Comparison of ENCODE assay signal across 30 cellular contexts in the genomic region with DNA sequence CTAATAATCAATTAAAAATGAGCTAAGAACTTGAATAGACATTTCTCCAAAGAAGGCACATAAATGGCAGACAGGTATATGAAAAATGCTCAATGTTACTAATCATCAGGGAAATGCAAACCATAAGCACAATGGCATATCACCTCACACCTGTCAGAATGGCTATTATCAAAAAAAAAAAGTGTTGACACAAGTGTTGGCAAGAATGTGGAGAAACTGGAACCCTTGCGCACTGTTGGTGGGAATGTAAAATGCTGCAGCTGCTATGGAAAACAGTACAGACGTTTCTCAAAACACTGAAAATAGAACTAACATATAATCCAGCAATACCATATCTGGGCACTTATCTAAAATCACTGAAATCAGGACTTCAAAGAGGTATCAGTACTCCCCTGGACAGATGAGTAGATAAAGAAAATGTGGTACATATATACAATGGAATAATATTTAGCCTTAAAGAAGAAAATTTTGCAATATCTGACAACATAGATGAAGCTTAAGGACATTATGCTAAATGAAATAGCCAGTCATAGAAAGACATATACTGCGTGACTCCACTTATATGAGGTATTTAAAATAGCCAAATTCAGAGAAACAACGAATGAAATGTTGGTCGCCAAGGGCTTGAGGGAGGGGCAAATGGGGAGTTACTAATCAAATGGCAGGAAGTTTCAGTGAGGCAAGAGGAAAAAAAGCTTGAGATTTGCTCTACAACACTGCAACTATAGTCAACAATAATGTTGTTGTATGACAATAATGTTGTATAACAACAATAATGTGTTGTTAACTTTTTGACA.
"Had no signal": no experiment of that assay in that cellular context is flagged by ENCODE, and none has a peak within 500 bp of the region (broad histone marks: within the 10 kb centered on the region; RNA-seq: fewer than 3 reads in every experiment).

No MANE protein-coding gene starts in this region.

- H3K4me3 Mint-ChIP-seq: activated naive CD4-positive, alpha-beta T cell treated with anti-CD3 and anti-CD28 coated beads for 36 hours; activated naive CD8-positive, alpha-beta T cell treated with anti-CD3 and anti-CD28 coated beads for 36 hours; activated T-helper 1 cell treated with anti-CD3 and anti-CD28 coated beads, Interleukin-12 subunit alpha, Interleukin-12 subunit beta, Interleukin-2, Interleukin-4 antibody, amounts not matched to agents 30 ng/mL and 10 ng/mL and 1 ng/mL, durations not matched to agents 14 hours and 24 hours and 36 hours; effector memory CD8-positive, alpha-beta T cell; nephron; stimulated activated memory B cell treated with anti-CD40 and anti-IgM and Interleukin-4, amounts not matched to agents 10 μg/mL and 1 μg/mL and 100 μg/mL, for 72 hours; stimulated activated naive CD8-positive, alpha-beta T cell treated with anti-CD3 and anti-CD28 coated beads, Interleukin-15, amount 100 ng/mL, for 72 hours had no signal

- H3K27ac Mint-ChIP-seq: activated naive CD4-positive, alpha-beta T cell treated with anti-CD3 and anti-CD28 coated beads for 36 hours; activated naive CD8-positive, alpha-beta T cell treated with anti-CD3 and anti-CD28 coated beads for 36 hours; activated T-helper 1 cell treated with anti-CD3 and anti-CD28 coated beads, Interleukin-12 subunit alpha, Interleukin-12 subunit beta, Interleukin-2, Interleukin-4 antibody, amounts not matched to agents 30 ng/mL and 10 ng/mL and 1 ng/mL, durations not matched to agents 14 hours and 24 hours and 36 hours; effector memory CD8-positive, alpha-beta T cell; stimulated activated memory B cell treated with anti-CD40 and anti-IgM and Interleukin-4, amounts not matched to agents 10 μg/mL and 1 μg/mL and 100 μg/mL, for 72 hours; stimulated activated naive CD8-positive, alpha-beta T cell treated with anti-CD3 and anti-CD28 coated beads, Interleukin-15, amount 100 ng/mL, for 72 hours had no signal

- H3K27me3 ChIP-seq: adrenal gland, body of pancreas, gastroesophageal sphincter, hepatocyte, right lobe of liver, upper lobe of right lung had no signal

- H3K27ac ChIP-seq: adrenal gland, body of pancreas, gastroesophageal sphincter, hepatocyte, right lobe of liver, skin epidermis, upper lobe of right lung, WERI-Rb-1 had no signal

- H3K4me2 ChIP-seq: hepatocyte had no signal

- H3K4me1 ChIP-seq: adrenal gland, body of pancreas, gastroesophageal sphincter, right lobe of liver, upper lobe of right lung had no signal

- H3K4me3 ChIP-seq: adrenal gland, body of pancreas, gastroesophageal sphincter, hepatocyte, right lobe of liver, skin epidermis, upper lobe of right lung had no signal

- DNase-seq: activated CD4-positive, alpha-beta T cell treated with anti-CD3 and anti-CD28 coated beads for 48 hours; activated CD4-positive, alpha-beta T cell treated with anti-CD3 and anti-CD28 coated beads, Interleukin-2, amount 50 U/mL, for 48 hours; activated CD8-positive, alpha-beta memory T cell treated with anti-CD3 and anti-CD28 coated beads, Interleukin-2, amount 50 U/mL, for 4 hours; activated effector memory CD4-positive, alpha-beta T cell treated with anti-CD3 and anti-CD28 coated beads, Interleukin-2, amount 50 U/mL, for 16 hours; activated naive CD4-positive, alpha-beta T cell treated with anti-CD3 and anti-CD28 coated beads for 36 hours; activated naive CD8-positive, alpha-beta T cell treated with anti-CD3 and anti-CD28 coated beads for 36 hours; activated T-cell treated with anti-CD3 and anti-CD28 coated beads, Interleukin-2, amount 50 U/mL, for 1 hour; adrenal gland; aorta; cortex of kidney; effector memory CD8-positive, alpha-beta T cell; islet precursor cell; left cardiac atrium; mammary epithelial cell; right lobe of liver; stimulated activated CD4-positive, alpha-beta T cell treated with anti-CD3 and anti-CD28 coated beads, Interleukin-12 subunit alpha, Interleukin-12 subunit beta, amount 100 ng/mL, for 4 hours; stimulated activated CD4-positive, alpha-beta T cell treated with anti-CD3 and anti-CD28 coated beads, Interleukin-4, amount 100 ng/mL, for 24 hours; stimulated activated CD8-positive, alpha-beta memory T cell treated with anti-CD3 and anti-CD28 coated beads, Interleukin-4, amount 100 ng/mL, for 48 hours; stimulated activated naive CD8-positive, alpha-beta T cell treated with anti-CD3 and anti-CD28 coated beads, Interleukin-15, amount 100 ng/mL, for 72 hours; substantia nigra; upper lobe of right lung; WERI-Rb-1 had no signal

- H3K79me2 ChIP-seq: hepatocyte had no signal

- H3K36me3 Mint-ChIP-seq: activated naive CD8-positive, alpha-beta T cell treated with anti-CD3 and anti-CD28 coated beads for 36 hours; stimulated activated memory B cell treated with anti-CD40 and anti-IgM and Interleukin-4, amounts not matched to agents 10 μg/mL and 1 μg/mL and 100 μg/mL, for 72 hours had no signal

- H2AFZ ChIP-seq: hepatocyte had no signal

- H3K9me3 ChIP-seq: adrenal gland, body of pancreas, gastroesophageal sphincter, right lobe of liver, upper lobe of right lung had no signal

- H3K9me3 Mint-ChIP-seq: activated naive CD4-positive, alpha-beta T cell treated with anti-CD3 and anti-CD28 coated beads for 36 hours; activated naive CD8-positive, alpha-beta T cell treated with anti-CD3 and anti-CD28 coated beads for 36 hours; activated T-helper 1 cell treated with anti-CD3 and anti-CD28 coated beads, Interleukin-12 subunit alpha, Interleukin-12 subunit beta, Interleukin-2, Interleukin-4 antibody, amounts not matched to agents 30 ng/mL and 10 ng/mL and 1 ng/mL, durations not matched to agents 14 hours and 24 hours and 36 hours; nephron; stimulated activated memory B cell treated with anti-CD40 and anti-IgM and Interleukin-4, amounts not matched to agents 10 μg/mL and 1 μg/mL and 100 μg/mL, for 72 hours; stimulated activated naive CD8-positive, alpha-beta T cell treated with anti-CD3 and anti-CD28 coated beads, Interleukin-15, amount 100 ng/mL, for 72 hours had no signal

- H3K4me1 Mint-ChIP-seq: activated naive CD8-positive, alpha-beta T cell treated with anti-CD3 and anti-CD28 coated beads for 36 hours; stimulated activated memory B cell treated with anti-CD40 and anti-IgM and Interleukin-4, amounts not matched to agents 10 μg/mL and 1 μg/mL and 100 μg/mL, for 72 hours; stimulated activated naive CD8-positive, alpha-beta T cell treated with anti-CD3 and anti-CD28 coated beads, Interleukin-15, amount 100 ng/mL, for 72 hours had no signal

- H3K27me3 Mint-ChIP-seq: activated naive CD8-positive, alpha-beta T cell treated with anti-CD3 and anti-CD28 coated beads for 36 hours; effector memory CD8-positive, alpha-beta T cell; stimulated activated memory B cell treated with anti-CD40 and anti-IgM and Interleukin-4, amounts not matched to agents 10 μg/mL and 1 μg/mL and 100 μg/mL, for 72 hours; stimulated activated naive CD8-positive, alpha-beta T cell treated with anti-CD3 and anti-CD28 coated beads, Interleukin-15, amount 100 ng/mL, for 72 hours had no signal

- ATAC-seq: activated CD4-positive, CD25-positive, alpha-beta regulatory T cell treated with anti-CD3 and anti-CD28 coated beads, Interleukin-2, amount 50 U/mL, for 24 hours; body of pancreas; effector memory CD8-positive, alpha-beta T cell; gastroesophageal sphincter; left cardiac atrium; right lobe of liver; stimulated activated memory B cell treated with anti-CD40 and anti-IgM and Interleukin-4, amounts not matched to agents 10 μg/mL and 1 μg/mL and 100 μg/mL, for 72 hours; stimulated activated naive CD8-positive, alpha-beta T cell treated with anti-CD3 and anti-CD28 coated beads, Interleukin-15, amount 100 ng/mL, for 72 hours; upper lobe of right lung had no signal
